Comparison of ENCODE assay signal across 8 cellular contexts in genomic region chr11:124953753-124954624, GRCh38. TPM values are rescaled to one million over a fixed set of nuclear protein-coding genes. Genes with fewer than 3 reads are reported as not detected.
DNase-seq lines count a peak whose midpoint lies in the region; ATAC-seq, FAIRE-seq and TF ChIP-seq lines count a peak whose summit lies in the region.

A gene with protein sequence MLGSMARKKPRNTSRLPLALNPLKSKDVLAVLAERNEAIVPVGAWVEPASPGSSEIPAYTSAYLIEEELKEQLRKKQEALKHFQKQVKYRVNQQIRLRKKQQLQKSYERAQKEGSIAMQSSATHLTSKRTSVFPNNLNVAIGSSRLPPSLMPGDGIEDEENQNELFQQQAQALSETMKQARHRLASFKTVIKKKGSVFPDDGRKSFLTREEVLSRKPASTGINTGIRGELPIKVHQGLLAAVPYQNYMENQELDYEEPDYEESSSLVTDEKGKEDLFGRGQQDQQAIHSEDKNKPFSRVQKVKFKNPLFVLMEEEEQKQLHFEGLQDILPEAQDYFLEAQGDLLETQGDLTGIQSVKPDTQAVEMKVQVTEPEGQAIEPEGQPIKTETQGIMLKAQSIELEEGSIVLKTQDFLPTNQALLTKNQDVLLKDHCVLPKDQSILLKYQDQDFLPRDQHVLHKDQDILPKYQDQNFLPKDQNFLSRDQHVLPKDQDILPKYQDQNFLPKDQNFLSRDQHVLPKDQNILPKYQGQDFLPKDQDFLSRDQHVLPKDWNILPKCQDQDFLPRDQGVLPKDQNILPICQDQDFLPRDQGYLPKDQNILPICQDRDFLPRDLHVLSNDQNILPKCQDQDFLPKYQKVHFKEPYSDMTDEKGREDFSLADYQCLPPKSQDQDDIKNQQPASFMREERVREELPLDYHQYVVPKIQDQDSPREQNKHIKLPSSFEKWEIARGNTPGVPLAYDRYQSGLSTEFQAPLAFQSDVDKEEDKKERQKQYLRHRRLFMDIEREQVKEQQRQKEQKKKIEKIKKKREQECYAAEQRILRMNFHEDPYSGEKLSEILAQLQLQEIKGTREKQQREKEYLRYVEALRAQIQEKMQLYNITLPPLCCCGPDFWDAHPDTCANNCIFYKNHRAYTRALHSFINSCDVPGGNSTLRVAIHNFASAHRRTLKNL (plus strand): TSS chr11:124954202. CDS start chr11:124954733, 531 bp downstream.

- H3K4me1 ChIP-seq in left ventricle myocardium inferior (peaks cover 18% of the 10 kb centered on the region), urinary bladder (ENCODE audit: insufficient read depth) (no peaks in the 10 kb centered on the region)

- intact Hi-C loops in left ventricle myocardium inferior (cut with micrococcal nuclease) = no loop called here

- H3K27ac ChIP-seq in left ventricle myocardium inferior (replicated peaks) = peak within 1 kb of the TSS; percentile 89
- H3K27ac ChIP-seq in urinary bladder (ENCODE audit: low read depth) = peak within 1 kb of the TSS; percentile 48

- H3K36me3 ChIP-seq in left ventricle myocardium inferior (no peaks in the 10 kb centered on the region), urinary bladder (ENCODE audit: insufficient read depth) (no peaks in the 10 kb centered on the region)

- ATAC-seq in HG02798 (IDR thresholded peaks at IDR 0.05; ENCODE audit: poor library complexity, unreplicated experiment) = peak; percentile 100

- H3K4me3 Mint-ChIP-seq in progenitor cell of endocrine pancreas (ENCODE audit: low read depth) = no peak within 1 kb of the TSS

- H3K27me3 Mint-ChIP-seq in progenitor cell of endocrine pancreas = peaks cover 3% of the 10 kb centered on the region

- no peaks in the 10 kb centered on the region for H3K27me3 ChIP-seq in left ventricle myocardium inferior (ENCODE audit: low read depth)

- H3K4me3 ChIP-seq in left ventricle myocardium inferior (peak within 1 kb of the TSS; percentile 83), urinary bladder (ENCODE audit: low read depth, low read length) (peak within 1 kb of the TSS; percentile 62)

- TF ChIP-seq CTCF in left ventricle myocardium inferior (IDR thresholded peaks at IDR 0.05; ENCODE audit: borderline replicate concordance) (peak; percentile 8), progenitor cell of endocrine pancreas (IDR thresholded peaks at IDR 0.05; ENCODE audit: unreplicated experiment) (no peak)

- no peaks in the 10 kb centered on the region for H3K36me3 Mint-ChIP-seq in progenitor cell of endocrine pancreas (ENCODE audit: insufficient read depth)

- no peak within 1 kb of the TSS for H3K27ac Mint-ChIP-seq in progenitor cell of endocrine pancreas

- DNase-seq in GM12891 (ENCODE audit: insufficient read length, low spot score) (peak; percentile 71), NCI-H1436 (lab: John Stamatoyannopoulos, UW) (peak; percentile 96), SW480 (ENCODE audit: low spot score) (peak; percentile 96), amniotic stem cell (lab: John Stamatoyannopoulos, UW) (peak; percentile 98), left ventricle myocardium inferior (peak; percentile 97), progenitor cell of endocrine pancreas (ENCODE audit: low spot score, unreplicated experiment) (peak; percentile 90)

- TF ChIP-seq POLR2A in GM12891 (IDR thresholded peaks at IDR 0.05; ENCODE audit: low read depth, low read length) = peak; percentile 97

- peaks cover 3% of the 10 kb centered on the region for H3K9me3 ChIP-seq in left ventricle myocardium inferior (replicated peaks)

- under 1% methylated on average over 54 of the region's 54 CpGs for WGBS in urinary bladder

- H3K4me1 Mint-ChIP-seq in progenitor cell of endocrine pancreas (ENCODE audit: low read depth) = no peaks in the 10 kb centered on the region

- peak; percentile 100 for FAIRE-seq in GM12891 (lab: Jason Lieb, UNC)

- H3K9me3 Mint-ChIP-seq in progenitor cell of endocrine pancreas (ENCODE audit: low read depth) = no peaks in the 10 kb centered on the region

TF ChIP-seq in GM12891, 5 proteins besides CTCF, POLR2A, EP300 and RAD21:
- TF ChIP-seq POU2F2 (IDR thresholded peaks at IDR 0.05; ENCODE audit: low read depth, low read length) (peak; percentile 84), TAF1 (IDR thresholded peaks at IDR 0.05; ENCODE audit: low read depth, low read length) (peak; percentile 66), SPI1 (IDR thresholded peaks at IDR 0.05; ENCODE audit: low read depth, low read length) (peak; percentile 40), POLR2AphosphoS5 (IDR thresholded peaks at IDR 0.05; ENCODE audit: low read depth, low read length) (peak; percentile 97), PAX5 (IDR thresholded peaks at IDR 0.05; ENCODE audit: insufficient read depth, low read length, severe bottlenecking) (no peak)

RNA-seq across cellular contexts. Expression of the gene that starts here (rescaled TPM):
- polyA plus RNA-seq in GM12891 (2012; ENCODE audit: low read depth, missing spikeins) = 0.95 TPM
- 0.25 TPM for total RNA-seq in left ventricle myocardium inferior
- 3.8 and 4.0 TPM in 2 replicates for total RNA-seq in progenitor cell of endocrine pancreas
- 12.1 TPM for total RNA-seq in urinary bladder
- 0.79 TPM for polyA plus RNA-seq in urinary bladder

Comparison
In these comparisons a context has a peak if more than half of its experiments do, and no peak if none do; other contexts are left out.
1. Peak in every context shown above with its lines: DNase-seq, ATAC-seq, H3K4me3 ChIP-seq and H3K27ac ChIP-seq.
2. Peak in DNase-seq, H3K4me3 ChIP-seq and H3K27ac ChIP-seq in left ventricle myocardium inferior; RNA of the gene not detected or under 1 TPM.